14 cellular contexts compared by ENCODE assay signal in the genomic region with DNA sequence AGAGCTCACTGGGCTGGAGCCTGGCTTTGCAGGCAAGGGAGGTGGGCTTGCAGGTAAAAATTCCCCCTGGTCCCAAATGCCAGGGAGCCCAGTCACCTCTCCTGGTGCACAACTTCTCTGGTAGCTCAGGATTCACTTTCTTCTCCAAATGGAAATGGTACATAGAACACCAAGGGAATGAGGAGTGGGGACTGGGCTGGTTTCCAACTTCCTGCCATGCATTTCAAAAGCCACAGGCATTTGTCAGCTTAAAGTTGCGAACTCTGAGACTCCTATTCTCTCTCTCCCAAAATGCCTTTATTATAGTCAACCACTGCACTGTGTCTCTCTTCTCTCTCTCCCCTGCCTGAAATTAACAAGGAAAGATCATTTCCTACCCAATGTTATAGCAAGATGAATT.
"Had no signal": no experiment of that assay in that cellular context is flagged by ENCODE, and none has a peak within 500 bp of the region (broad histone marks: within the 10 kb centered on the region; RNA-seq: fewer than 3 reads in every experiment).

No MANE protein-coding gene starts in this region.

- H3K9me3 Mint-ChIP-seq: activated CD8-positive, alpha-beta T cell treated with anti-CD3 and anti-CD28 coated beads for 36 hours; activated naive CD4-positive, alpha-beta T cell treated with anti-CD3 and anti-CD28 coated beads, Interleukin-2, amount 10 ng/mL, durations not matched to agents 7 days and 5 days; T-helper 2 cell treated with Interferon-gamma antibody and Interleukin-4, amounts not matched to agents 5 μg/mL and 100 μg/mL, for 36 hours; type B pancreatic cell had no signal

- H3K27me3 Mint-ChIP-seq: activated CD4-positive, alpha-beta T cell treated with anti-CD3 and anti-CD28 coated beads for 36 hours; activated naive CD4-positive, alpha-beta T cell treated with anti-CD3 and anti-CD28 coated beads, Interleukin-2, amount 10 ng/mL, durations not matched to agents 7 days and 5 days; type B pancreatic cell had no signal

- H3K27ac ChIP-seq: left lung, suprapubic skin had no signal

- H3K27me3 ChIP-seq: left lung, suprapubic skin had no signal

- H3K4me1 Mint-ChIP-seq: activated CD4-positive, alpha-beta T cell treated with anti-CD3 and anti-CD28 coated beads for 36 hours; activated naive CD4-positive, alpha-beta T cell treated with anti-CD3 and anti-CD28 coated beads, Interleukin-2, amount 10 ng/mL, durations not matched to agents 7 days and 5 days; activated T-helper 17 cell treated with anti-CD3 and anti-CD28 coated beads, Interleukin-2, amount 50 U/mL, for 72 hours had no signal

- H3K36me3 Mint-ChIP-seq: activated naive CD4-positive, alpha-beta T cell treated with anti-CD3 and anti-CD28 coated beads, Interleukin-2, amount 10 ng/mL, durations not matched to agents 7 days and 5 days; type B pancreatic cell had no signal

- DNase-seq: activated CD4-positive, alpha-beta T cell treated with anti-CD3 and anti-CD28 coated beads for 36 hours; activated CD8-positive, alpha-beta T cell treated with anti-CD3 and anti-CD28 coated beads for 36 hours; activated naive CD4-positive, alpha-beta T cell treated with anti-CD3 and anti-CD28 coated beads, Interleukin-2, amount 10 ng/mL, durations not matched to agents 7 days and 5 days; cerebellar nuclear complex; left lung; stimulated activated CD4-positive, alpha-beta T cell treated with anti-CD3 and anti-CD28 coated beads, Interleukin-4, amount 100 ng/mL, for 1 hour; stimulated activated CD8-positive, alpha-beta memory T cell treated with anti-CD3 and anti-CD28 coated beads, Interleukin-4, amount 100 ng/mL, for 48 hours; stimulated activated naive CD8-positive, alpha-beta T cell treated with anti-CD3 and anti-CD28 coated beads, Interleukin-15, Interleukin-2, amounts not matched to agents 100 U/mL and 50 U/mL, for 24 hours; SW 1271 had no signal

- H3K4me3 Mint-ChIP-seq: activated CD4-positive, alpha-beta T cell treated with anti-CD3 and anti-CD28 coated beads for 36 hours; activated CD8-positive, alpha-beta T cell treated with anti-CD3 and anti-CD28 coated beads for 36 hours; activated naive CD4-positive, alpha-beta T cell treated with anti-CD3 and anti-CD28 coated beads, Interleukin-2, amount 10 ng/mL, durations not matched to agents 7 days and 5 days; activated T-helper 17 cell treated with anti-CD3 and anti-CD28 coated beads, Interleukin-2, amount 50 U/mL, for 72 hours; T-helper 2 cell treated with Interferon-gamma antibody and Interleukin-4, amounts not matched to agents 5 μg/mL and 100 μg/mL, for 36 hours; type B pancreatic cell had no signal

- H3K9me3 ChIP-seq: left lung, suprapubic skin had no signal

- H3K27ac Mint-ChIP-seq: activated CD4-positive, alpha-beta T cell treated with anti-CD3 and anti-CD28 coated beads for 36 hours; activated CD8-positive, alpha-beta T cell treated with anti-CD3 and anti-CD28 coated beads for 36 hours; activated naive CD4-positive, alpha-beta T cell treated with anti-CD3 and anti-CD28 coated beads, Interleukin-2, amount 10 ng/mL, durations not matched to agents 7 days and 5 days; activated T-helper 17 cell treated with anti-CD3 and anti-CD28 coated beads, Interleukin-2, amount 50 U/mL, for 72 hours; T-helper 2 cell treated with Interferon-gamma antibody and Interleukin-4, amounts not matched to agents 5 μg/mL and 100 μg/mL, for 36 hours; type B pancreatic cell had no signal

- H3K4me3 ChIP-seq: left lung, suprapubic skin had no signal

- H3K36me3 ChIP-seq: left lung, suprapubic skin had no signal

- FAIRE-seq: islet of Langerhans had no signal

- H3K4me1 ChIP-seq: left lung, suprapubic skin had no signal
